Comparison of ENCODE assay signal across 17 cellular contexts in the genomic region with DNA sequence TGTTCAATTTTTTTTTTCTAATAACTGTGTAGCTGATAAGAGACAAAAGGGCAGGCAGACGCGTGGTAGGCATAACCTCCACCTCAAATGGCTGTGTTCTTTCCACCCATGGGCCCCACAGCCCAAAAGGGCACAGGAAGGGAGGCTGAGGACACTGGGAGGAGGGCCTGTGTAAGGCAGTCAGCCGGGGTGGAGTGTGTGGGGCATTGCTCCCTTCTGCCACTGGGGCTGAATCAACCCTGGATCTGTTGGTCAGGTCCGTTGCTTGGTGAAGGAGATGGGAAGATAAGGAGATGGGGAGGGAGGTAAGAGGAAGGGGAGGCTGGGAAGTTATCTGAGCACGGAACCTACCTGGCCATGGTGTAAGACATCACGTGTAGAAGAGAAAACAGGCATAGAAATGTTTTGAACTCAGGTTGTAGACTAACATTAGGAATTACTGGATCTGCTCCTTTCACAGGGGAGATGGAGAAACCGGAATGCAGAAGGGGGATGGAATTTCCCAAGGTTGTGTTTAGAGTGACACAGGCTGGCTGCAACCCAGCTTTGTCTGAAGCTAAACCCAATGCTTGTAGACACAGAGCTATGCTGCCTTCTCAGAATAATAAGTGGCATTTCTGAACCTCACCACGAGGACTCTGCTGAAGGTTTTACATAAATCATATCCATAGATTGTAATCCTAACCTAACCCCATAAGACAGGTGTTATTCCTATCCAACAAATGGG.
DNase-seq lines count a peak whose midpoint lies in the region; ATAC-seq and TF ChIP-seq lines count a peak whose summit lies in the region.
"Had no signal": no experiment of that assay in that cellular context is flagged by ENCODE, and none has a peak within 500 bp of the region (broad histone marks: within the 10 kb centered on the region; RNA-seq: fewer than 3 reads in every experiment).

No MANE protein-coding gene starts in this region.

- no peak overlapping the region for H2BK12ac ChIP-seq in neuronal stem cell (ENCODE audit: low read length)

- no peaks in the 10 kb centered on the region for H3K36me3 ChIP-seq in GM23338 (ENCODE audit: insufficient read depth)
- no peaks in the 10 kb centered on the region for H3K36me3 ChIP-seq in endodermal cell (ENCODE audit: control insufficient read depth, insufficient read depth, low read length)
- H3K36me3 ChIP-seq in neuronal stem cell (replicated peaks in 1 of 2; ENCODE audit: control insufficient read depth in 2 of 2, insufficient read depth in 2 of 2, low read length in 2 of 2) = no peaks in the 10 kb centered on the region
- no peaks in the 10 kb centered on the region for H3K36me3 ChIP-seq in PC-9 (ENCODE audit: low read depth)
- H3K36me3 ChIP-seq: BE2C had no signal

- no peak overlapping the region for H3K4me3 ChIP-seq in GM23338
- H3K4me3 ChIP-seq in endodermal cell (ENCODE audit: low read length) = no peak overlapping the region
- H3K4me3 ChIP-seq in neuronal stem cell (ENCODE audit: low read length in 2 of 2) = peak overlapping the region in 1 of 2 donors; percentile 18
- H3K4me3 ChIP-seq in PC-9 = no peak overlapping the region
- H3K4me3 ChIP-seq: K562 had no signal

- H3K4me1 ChIP-seq in GM23338 (ENCODE audit: insufficient read depth) = peaks cover 7% of the 10 kb centered on the region
- no peaks in the 10 kb centered on the region for H3K4me1 ChIP-seq in endodermal cell (ENCODE audit: control insufficient read depth, insufficient read depth, low read length)
- peaks cover 0 to 8% of the 10 kb centered on the region in 2 donors for H3K4me1 ChIP-seq in neuronal stem cell (ENCODE audit: control insufficient read depth in 2 of 2, insufficient read depth in 1 of 2, low read depth in 1 of 2, low read length in 2 of 2)
- H3K4me1 ChIP-seq in PC-9 (replicated peaks; ENCODE audit: insufficient read depth) = no peaks in the 10 kb centered on the region
- H3K4me1 ChIP-seq: BE2C had no signal

- H3K27ac ChIP-seq in GM23338 (ENCODE audit: low read depth) (no peak overlapping the region), endodermal cell (ENCODE audit: low read depth, low read length) (no peak overlapping the region), neuronal stem cell (replicated peaks; ENCODE audit: low read length) (no peak overlapping the region), PC-9 (no peak overlapping the region)
- H3K27ac ChIP-seq: C4-2B, HL-60 had no signal

- H3K9ac ChIP-seq in endodermal cell (ENCODE audit: extremely low read depth, low read length, poor library complexity, severe bottlenecking) (no peak overlapping the region), neuronal stem cell (ENCODE audit: low read depth, low read length, poor library complexity) (no peak overlapping the region)

- H4K8ac ChIP-seq in neuronal stem cell (ENCODE audit: low read depth, low read length) = no peak overlapping the region

- no peaks in the 10 kb centered on the region for H3K79me1 ChIP-seq in neuronal stem cell (ENCODE audit: low read depth, low read length)

- H3K27me3 Mint-ChIP-seq in GM23338 (ENCODE audit: insufficient read depth, low read depth, poor library complexity) = no peaks in the 10 kb centered on the region
- peaks cover 46% of the 10 kb centered on the region for H3K27me3 Mint-ChIP-seq in endodermal cell (ENCODE audit: insufficient read depth)

- no peak overlapping the region for H2AFZ ChIP-seq in GM23338
- H2AFZ ChIP-seq in neuronal stem cell (ENCODE audit: low read length) = no peak overlapping the region
- H2AFZ ChIP-seq in PC-9 = no peak overlapping the region

- no peak overlapping the region for H3K4me3 Mint-ChIP-seq in GM23338
- no peak overlapping the region for H3K4me3 Mint-ChIP-seq in endodermal cell
- H3K4me3 Mint-ChIP-seq: CD4-positive, alpha-beta memory T cell; H9; HFFc6 had no signal

- H3K9me3 ChIP-seq in endodermal cell (ENCODE audit: control insufficient read depth, low read length) (no peaks in the 10 kb centered on the region), neuronal stem cell (replicated peaks in 1 of 2; ENCODE audit: control insufficient read depth in 2 of 2, insufficient read depth in 1 of 2, low read depth in 1 of 2, low read length in 2 of 2) (peaks cover 0 to 3% of the 10 kb centered on the region in 2 donors), PC-9 (ENCODE audit: insufficient read depth, low read depth) (no peaks in the 10 kb centered on the region)
- H3K9me3 ChIP-seq: BE2C had no signal

- no peaks in the 10 kb centered on the region for H4K20me1 ChIP-seq in GM23338 (replicated peaks; ENCODE audit: insufficient read depth)
- no peaks in the 10 kb centered on the region for H4K20me1 ChIP-seq in PC-9 (ENCODE audit: insufficient read depth)

- no peak overlapping the region for H3K4ac ChIP-seq in neuronal stem cell (ENCODE audit: low read length)

- no TSS peak for BruUV-seq in PC-9 (replicated peaks; lab: Mats Ljungman, UMichigan)

- no peak overlapping the region for H2BK120ac ChIP-seq in neuronal stem cell (ENCODE audit: low read depth, low read length)

- no peak overlapping the region for H4K91ac ChIP-seq in neuronal stem cell (ENCODE audit: low read depth, low read length, poor library complexity)

- ATAC-seq in GM23338 (peak; percentile 74), GM19395 (IDR thresholded peaks at IDR 0.05; ENCODE audit: unreplicated experiment) (no peak), GM18873 (IDR thresholded peaks at IDR 0.05; ENCODE audit: low FRiP score, unreplicated experiment) (no peak)
- ATAC-seq: K562 had no signal

- H3K27me3 ChIP-seq in GM23338 (ENCODE audit: insufficient read depth) = no peaks in the 10 kb centered on the region
- peaks cover 45% of the 10 kb centered on the region for H3K27me3 ChIP-seq in endodermal cell (ENCODE audit: control insufficient read depth, insufficient read depth, low read length, poor library complexity, severe bottlenecking)
- no peaks in the 10 kb centered on the region for H3K27me3 ChIP-seq in neuronal stem cell (ENCODE audit: control insufficient read depth in 3 of 3, insufficient read depth in 3 of 3, low read depth in 1 of 3, low read length in 3 of 3)
- H3K27me3 ChIP-seq in PC-9 (ENCODE audit: insufficient read depth, low read depth) = peaks cover 11% of the 10 kb centered on the region
- H3K27me3 ChIP-seq: BE2C had no signal

- DNase-seq in GM23338 (ENCODE audit: low spot score) (peak; percentile 17), M059J (ENCODE audit: low read depth) (peak; percentile 22), endodermal cell (no peak), neuronal stem cell (ENCODE audit: low spot score) (no peak), PC-9 (no peak)
- DNase-seq: BE2C; CD4-positive, alpha-beta memory T cell; DND-41; GDM1; GOT3; H9; HFFc6 had no signal

- 85 to 100% methylated on average over 3 to 8 of the region's 8 CpGs for WGBS in endodermal cell (ENCODE audit: insufficient coverage in 1 of 2, insufficient read length in 1 of 2), 2 experiments
- no CpG with 5 or more reads among the region's 8 CpGs for WGBS in neuronal stem cell (ENCODE audit: extremely low coverage in 2 of 2, insufficient read length in 2 of 2, insufficient replicate concordance in 1 of 2), 2 donors

- H3K4me2 ChIP-seq in GM23338 (no peak overlapping the region), neuronal stem cell (ENCODE audit: insufficient read depth, low read length, poor library complexity, severe bottlenecking) (no peak overlapping the region), PC-9 (no peak overlapping the region)

- H3K79me2 ChIP-seq in GM23338 (replicated peaks; ENCODE audit: insufficient read depth) (no peaks in the 10 kb centered on the region), PC-9 (ENCODE audit: low read depth) (no peaks in the 10 kb centered on the region)

- CTCF ChIA-PET in PC-9 (lab: Charles Lee) = no interaction called here

- no peak overlapping the region for H3K23ac ChIP-seq in neuronal stem cell (ENCODE audit: low read depth, low read length, poor library complexity)

- POLR2A ChIA-PET in PC-9 (lab: Charles Lee; ENCODE audit: unreplicated experiment) = no interaction called here

- no peaks in the 10 kb centered on the region for H3K9me2 ChIP-seq in GM23338 (ENCODE audit: insufficient read depth)
- no peaks in the 10 kb centered on the region for H3K9me2 ChIP-seq in PC-9 (ENCODE audit: insufficient read depth)

- H3K36me3 Mint-ChIP-seq in GM23338 (ENCODE audit: low read depth) (no peaks in the 10 kb centered on the region), endodermal cell (ENCODE audit: low read depth) (no peaks in the 10 kb centered on the region)
- H3K36me3 Mint-ChIP-seq: CD4-positive, alpha-beta memory T cell had no signal

- intact Hi-C loops in PC-9 (cut with micrococcal nuclease; ENCODE audit: unreplicated experiment) = no loop called here

- H3K18ac ChIP-seq in neuronal stem cell (ENCODE audit: low read length) = no peak overlapping the region

- H3F3A ChIP-seq in GM23338 (replicated peaks; ENCODE audit: low read depth) (no peaks in the 10 kb centered on the region), PC-9 (ENCODE audit: insufficient read depth, low read depth) (no peaks in the 10 kb centered on the region)

- H2AK5ac ChIP-seq in neuronal stem cell (ENCODE audit: low read depth, low read length) = peak overlapping the region; percentile 29

- H3K4me1 Mint-ChIP-seq in GM23338 = peaks cover 18% of the 10 kb centered on the region
- peaks cover 22% of the 10 kb centered on the region for H3K4me1 Mint-ChIP-seq in endodermal cell
- H3K4me1 Mint-ChIP-seq: CD4-positive, alpha-beta memory T cell had no signal

- no peak overlapping the region for H3K14ac ChIP-seq in neuronal stem cell (ENCODE audit: low read length)

- no peak overlapping the region for H2BK5ac ChIP-seq in neuronal stem cell (ENCODE audit: low read length)

- no peaks in the 10 kb centered on the region for H3K9me3 Mint-ChIP-seq in GM23338
- no peaks in the 10 kb centered on the region for H3K9me3 Mint-ChIP-seq in endodermal cell
- H3K9me3 Mint-ChIP-seq: H9 had no signal

- H2BK15ac ChIP-seq in neuronal stem cell (ENCODE audit: low read length) = no peak overlapping the region

- H3K27ac Mint-ChIP-seq in GM23338 = no peak overlapping the region
- no peak overlapping the region for H3K27ac Mint-ChIP-seq in endodermal cell
- H3K27ac Mint-ChIP-seq: CD4-positive, alpha-beta memory T cell; H9; HFFc6 had no signal

- TF ChIP-seq CTCF in GM23338 (conservative IDR thresholded peaks at IDR 0.05; ENCODE audit: low read depth in 2 of 2) (no peak), endodermal cell (conservative IDR thresholded peaks at IDR 0.05) (peak; percentile 34), PC-9 (conservative IDR thresholded peaks at IDR 0.05) (no peak)

TF ChIP-seq in GM23338, 12 proteins besides CTCF, POLR2A, EP300 and RAD21:
- TF ChIP-seq ZNF114 (CRISPR knock-in tag; IDR thresholded peaks at IDR 0.05) (no peak), NANOG (IDR thresholded peaks at IDR 0.05; ENCODE audit: borderline replicate concordance) (no peak)

Comparison
In these comparisons a context has a peak if more than half of its experiments do, and no peak if none do; other contexts are left out.
1. DNase-seq: peak in GM23338 (single experiment) and M059J (single experiment); none in endodermal cell (single experiment), neuronal stem cell (single experiment) and PC-9 (0 of 2).